Comparison of ENCODE assay signal across 15 cellular contexts in the genomic region with DNA sequence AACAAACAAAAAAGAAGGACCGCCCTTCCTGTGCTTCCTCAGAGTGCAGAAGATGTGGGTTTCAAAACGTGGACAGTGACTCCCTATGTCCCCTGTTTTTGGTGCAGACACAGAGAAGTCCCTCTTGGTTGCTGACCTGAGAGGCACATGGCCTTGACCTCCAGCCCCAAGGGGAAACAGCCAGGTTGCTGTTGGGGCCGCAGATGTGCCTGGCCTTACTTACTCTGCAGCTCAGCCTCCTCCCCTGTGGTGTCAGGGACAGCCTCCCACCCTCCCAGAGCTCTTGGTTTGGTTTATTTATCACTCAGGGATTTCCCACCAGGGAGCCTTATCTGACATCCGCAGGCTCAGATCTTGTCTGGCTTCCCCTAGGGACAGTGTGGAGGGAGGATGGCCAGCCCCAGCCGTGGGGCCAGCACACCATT.
DNase-seq lines count a peak whose midpoint lies in the region; ATAC-seq, FAIRE-seq and TF ChIP-seq lines count a peak whose summit lies in the region.
"Had no signal": no experiment of that assay in that cellular context is flagged by ENCODE, and none has a peak within 500 bp of the region (broad histone marks: within the 10 kb centered on the region; RNA-seq: fewer than 3 reads in every experiment).

No MANE protein-coding gene starts in this region.

- no peak overlapping the region for H4K8ac ChIP-seq in mesendoderm (ENCODE audit: low read depth, low read length)

- H2AK5ac ChIP-seq in mesendoderm (ENCODE audit: low read length), result no peak overlapping the region

- no peak overlapping the region for H4K5ac ChIP-seq in mesendoderm (ENCODE audit: low read length)

- H2BK15ac ChIP-seq in mesendoderm (replicated peaks; ENCODE audit: low read depth), result no peak overlapping the region

- TF ChIP-seq RAD21 in K562 (CRISPR knock-in tag; conservative IDR thresholded peaks at IDR 0.05 in 1 of 2, IDR thresholded peaks at IDR 0.05 in 1 of 2), result no peak

- POLR2A ChIA-PET in A673 (lab: Charles Lee; ENCODE audit: low non-redundant PET), result no interaction called here
- POLR2A ChIA-PET in HEK293 (lab: Yijun Ruan, JAX), result no interaction called here
- POLR2A ChIA-PET in K562 (lab: Yijun Ruan, JAX), result interaction anchor here (1.0 kb wide), 1 partner anchor 19 kb away, joined by 3 read pairs; no protein-coding TSS in a partner anchor

- peaks cover 4% of the 10 kb centered on the region for H3K9me1 ChIP-seq in K562 (ENCODE audit: control insufficient read depth, insufficient read depth, low read length)

- H2BK5ac ChIP-seq in mesendoderm (ENCODE audit: low read length), result no peak overlapping the region

- H3K4me3 Mint-ChIP-seq in CD14-positive monocyte, result no peak overlapping the region

- no TSS peak for BruUV-seq in A673 (replicated peaks; lab: Mats Ljungman, UMichigan)
- BruUV-seq in K562 (replicated peaks; lab: Mats Ljungman, UMichigan), result no TSS peak

- no peaks in the 10 kb centered on the region; the same call in none of the 2 replicates for H4K20me1 ChIP-seq in K562 (replicated peaks; ENCODE audit: control insufficient read depth, insufficient read depth, low read length)

- TF ChIP-seq CTCF in A673 (conservative IDR thresholded peaks at IDR 0.05; ENCODE audit: low read depth, low read length), result no peak
- TF ChIP-seq CTCF in HEK293 (tag by site-specific recombination; IDR thresholded peaks at IDR 0.05), result no peak
- TF ChIP-seq CTCF in K562 (IDR thresholded peaks at IDR 0.05 in 2 of 3, conservative IDR thresholded peaks at IDR 0.05 in 1 of 3; ENCODE audit: insufficient read depth in 2 of 3, low read depth in 1 of 3, low read length in 3 of 3), result no peak
- TF ChIP-seq CTCF in CD14-positive monocyte (IDR thresholded peaks at IDR 0.05), result no peak
- no peak for TF ChIP-seq CTCF in lower leg skin (IDR thresholded peaks at IDR 0.05)

- DNase-seq in A673 (ENCODE audit: low spot score) (peak; percentile 11), K562 (ENCODE audit: extremely low read depth in 1 of 4, low spot score in 3 of 4) (peak in 3 of 4 experiments; percentile 12 to 32 (median 21)), mesendoderm (peak; percentile 60), CD14-positive monocyte (ENCODE audit: low spot score) (no peak), lower leg skin (ENCODE audit: low spot score in 2 of 2) (no peak), islet precursor cell (no peak)
- DNase-seq: DMS 273 treated with DMSO at 0.1 percent for 48 hours, NCI-H1436 treated with DMSO at 0.1 percent for 48 hours, NCI-H2081, NCI-H510A treated with DMSO at 0.1 percent for 48 hours, SHP77 treated with DMSO at 0.1 percent for 48 hours had no signal

- no peaks in the 10 kb centered on the region for H3K36me3 ChIP-seq in A673 (ENCODE audit: insufficient read depth, low read length, poor library complexity, severe bottlenecking)
- no peaks in the 10 kb centered on the region; a peak in 1 of 3 replicates for H3K36me3 ChIP-seq in HEK293 (ENCODE audit: control insufficient read depth in 2 of 2, insufficient read depth in 1 of 2, low read length in 2 of 2)
- no peaks in the 10 kb centered on the region for H3K36me3 ChIP-seq in K562 (ENCODE audit: control insufficient read depth, insufficient read depth, low read length)
- H3K36me3 ChIP-seq in mesendoderm (ENCODE audit: control insufficient read depth, insufficient read depth, low read length), result no peaks in the 10 kb centered on the region

- no peak overlapping the region for H3K4me2 ChIP-seq in K562 (ENCODE audit: insufficient read depth, low read length)
- no peak overlapping the region for H3K4me2 ChIP-seq in mesendoderm (ENCODE audit: low read length)

- H3K27ac ChIP-seq in A673 (ENCODE audit: low read depth, low read length, poor library complexity, severe bottlenecking), result no peak overlapping the region
- no peak overlapping the region for H3K27ac ChIP-seq in HEK293 (ENCODE audit: extremely low read depth, low read depth, low read length)
- no peak overlapping the region for H3K27ac ChIP-seq in K562 (ENCODE audit: extremely low read depth, low read depth, low read length)
- H3K27ac ChIP-seq in mesendoderm (ENCODE audit: low read depth, low read length), result no peak overlapping the region

- no peak for FAIRE-seq in K562 (lab: Jason Lieb, UNC)
- FAIRE-seq: A204.1, H54 had no signal

- ATAC-seq in K562, result peak; percentile 41; the same call in 2 of the 3 replicates
- ATAC-seq in HG03280 (IDR thresholded peaks at IDR 0.05; ENCODE audit: unreplicated experiment), result no peak

- H3K9me3 ChIP-seq in A673 (ENCODE audit: low read depth, low read length, poor library complexity, severe bottlenecking) (no peaks in the 10 kb centered on the region), HEK293 (ENCODE audit: control insufficient read depth, insufficient read depth, low read depth, low read length) (no peaks in the 10 kb centered on the region; the same call in 1 of the 2 replicates), K562 (replicated peaks; ENCODE audit: control insufficient read depth, insufficient read depth, low read depth, low read length) (no peaks in the 10 kb centered on the region)

- H3K4me1 ChIP-seq in A673 (ENCODE audit: insufficient read depth, low read length, poor library complexity, severe bottlenecking) (no peaks in the 10 kb centered on the region), HEK293 (ENCODE audit: control insufficient read depth, insufficient read depth, low read length) (no peaks in the 10 kb centered on the region), K562 (replicated peaks in 1 of 2; ENCODE audit: control insufficient read depth in 2 of 2, insufficient read depth in 2 of 2, low read length in 2 of 2) (peaks cover 0 to 12% of the 10 kb centered on the region in 2 experiments; a peak in 3 of 5 replicates), mesendoderm (ENCODE audit: control insufficient read depth, low read depth, low read length) (peaks cover 3% of the 10 kb centered on the region)

- H3K23ac ChIP-seq in mesendoderm (ENCODE audit: low read length), result peak overlapping the region; percentile 45

- CTCF ChIA-PET in A673 (lab: Charles Lee), result no interaction called here
- CTCF ChIA-PET in HEK293 (lab: Yijun Ruan, JAX), result no interaction called here
- CTCF ChIA-PET in K562 (lab: Yijun Ruan, JAX; ENCODE audit: low intra/inter-chr PET ratio), result no interaction called here

- 0% methylated on average over 5 of the region's 5 CpGs for WGBS in K562 (ENCODE audit: insufficient coverage, low coverage, missing lambda C conversion rate)
- WGBS in mesendoderm (ENCODE audit: extremely low coverage, insufficient coverage, low lambda C conversion rate), result no CpG with 5 or more reads among the region's 5 CpGs
- 77 to 78% methylated on average over 5 of the region's 5 CpGs for WGBS in lower leg skin, 2 donors

- H3K4me1 Mint-ChIP-seq in CD14-positive monocyte, result peaks cover 2% of the 10 kb centered on the region

- H3K9me3 Mint-ChIP-seq in CD14-positive monocyte, result peaks cover 0 to 3% (median 0%) of the 10 kb centered on the region in 7 donors

- no peaks in the 10 kb centered on the region for H3K36me3 Mint-ChIP-seq in CD14-positive monocyte

- in situ Hi-C loops in K562 (cut with MboI), result no loop called here

- H2BK120ac ChIP-seq in mesendoderm (ENCODE audit: low read depth, low read length), result no peak overlapping the region

- H3K27ac Mint-ChIP-seq in CD14-positive monocyte, result no peak overlapping the region

- no peak for TF ChIP-seq EP300 in K562 (IDR thresholded peaks at IDR 0.05; ENCODE audit: low read length)

- no peak overlapping the region for H3K56ac ChIP-seq in mesendoderm (ENCODE audit: low read length)

- H3K27me3 ChIP-seq in A673 (replicated peaks; ENCODE audit: insufficient read depth, low read depth, low read length, poor library complexity), result no peaks in the 10 kb centered on the region
- peaks cover 0 to 37% of the 10 kb centered on the region in 2 experiments; a peak in 3 of 5 replicates for H3K27me3 ChIP-seq in K562 (ENCODE audit: control insufficient read depth in 2 of 2, insufficient read depth in 2 of 2, low read length in 2 of 2)
- H3K27me3 ChIP-seq in mesendoderm (ENCODE audit: insufficient read depth, low read length, poor library complexity), result no peaks in the 10 kb centered on the region

- no peak overlapping the region for H3K9ac ChIP-seq in K562 (ENCODE audit: insufficient read depth in 1 of 2, low read depth in 2 of 2, low read length in 2 of 2)
- no peak overlapping the region for H3K9ac ChIP-seq in mesendoderm (ENCODE audit: low read length)

- H3K4me3 ChIP-seq in A673 (ENCODE audit: low read depth, low read length, poor library complexity, severe bottlenecking) (no peak overlapping the region), HEK293 (ENCODE audit: low read depth, low read length) (no peak overlapping the region), K562 (no peak overlapping the region), mesendoderm (ENCODE audit: low read length) (no peak overlapping the region), lower leg skin (ENCODE audit: low read depth, poor library complexity, severe bottlenecking) (no peak overlapping the region)

- intact Hi-C loops in A673 (cut with micrococcal nuclease; ENCODE audit: unreplicated experiment), result no loop called here
- intact Hi-C loops in K562 (cut with micrococcal nuclease), result no loop called here
- intact Hi-C loops in CD14-positive monocyte (cut with micrococcal nuclease), result no loop called here
- intact Hi-C loops in lower leg skin (cut with DNase I; ENCODE audit: low total_unique reads), result loop anchor here (5.0 kb wide), 1 partner anchor 407 kb away; no protein-coding TSS in a partner anchor

- no peaks in the 10 kb centered on the region for H3K79me2 ChIP-seq in K562 (ENCODE audit: control insufficient read depth, insufficient read depth, low read length)
- H3K79me2 ChIP-seq in mesendoderm (ENCODE audit: control insufficient read depth, insufficient read depth, low read length), result no peaks in the 10 kb centered on the region

- peaks cover 5 to 11% (median 5%) of the 10 kb centered on the region in 3 donors for H3K27me3 Mint-ChIP-seq in CD14-positive monocyte (ENCODE audit: low read depth in 3 of 3)

- H2AFZ ChIP-seq in K562 (ENCODE audit: low read depth, low read length), result no peak overlapping the region

- no peak overlapping the region for H3K4ac ChIP-seq in mesendoderm (ENCODE audit: low read depth, low read length)

- TF ChIP-seq POLR2A in K562 (conservative IDR thresholded peaks at IDR 0.05) (no peak), lower leg skin (IDR thresholded peaks at IDR 0.05) (no peak)

- H3K18ac ChIP-seq in mesendoderm (ENCODE audit: low read length), result no peak overlapping the region

- H3K79me1 ChIP-seq in mesendoderm (ENCODE audit: low read length), result no peaks in the 10 kb centered on the region

TF ChIP-seq in HEK293, 187 proteins besides CTCF, POLR2A, EP300 and RAD21:
- TF ChIP-seq ZIC2 (tag by site-specific recombination; IDR thresholded peaks at IDR 0.05) (peak; percentile 71), SETDB1 (IDR thresholded peaks at IDR 0.05; ENCODE audit: insufficient read length, low read length) (no peak)

Comparison
In these comparisons a context has a peak if more than half of its experiments do, and no peak if none do; other contexts are left out.
1. DNase-seq: peak in A673 (single experiment), K562 (3 of 4) and mesendoderm (single experiment); none in CD14-positive monocyte (single experiment), lower leg skin (0 of 2) and islet precursor cell (single experiment).